ENCODE assay signal across 1 cellular context in genomic region chr12:27988594-27989233, GRCh38.
TF ChIP-seq lines count a peak whose summit lies in the region.

No MANE protein-coding gene starts in this region.

TF ChIP-seq in IMR-90, 13 proteins besides CTCF, POLR2A, EP300 and RAD21:
- TF ChIP-seq, protein P1, sequence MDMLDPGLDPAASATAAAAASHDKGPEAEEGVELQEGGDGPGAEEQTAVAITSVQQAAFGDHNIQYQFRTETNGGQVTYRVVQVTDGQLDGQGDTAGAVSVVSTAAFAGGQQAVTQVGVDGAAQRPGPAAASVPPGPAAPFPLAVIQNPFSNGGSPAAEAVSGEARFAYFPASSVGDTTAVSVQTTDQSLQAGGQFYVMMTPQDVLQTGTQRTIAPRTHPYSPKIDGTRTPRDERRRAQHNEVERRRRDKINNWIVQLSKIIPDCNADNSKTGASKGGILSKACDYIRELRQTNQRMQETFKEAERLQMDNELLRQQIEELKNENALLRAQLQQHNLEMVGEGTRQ (IDR thresholded peaks at IDR 0.05; ENCODE audit: low read depth, low read length), result no peak
- TF ChIP-seq SMC3 (IDR thresholded peaks at IDR 0.05; ENCODE audit: low read depth, low read length) (no peak), CHD1 (IDR thresholded peaks at IDR 0.05; ENCODE audit: low read depth, low read length) (no peak), RFX5 (IDR thresholded peaks at IDR 0.05; ENCODE audit: low read depth, low read length) (no peak), RCOR1 (IDR thresholded peaks at IDR 0.05; ENCODE audit: insufficient replicate concordance, low read length) (no peak), NFE2L2 (IDR thresholded peaks at IDR 0.05; ENCODE audit: low read depth, low read length) (no peak), MXI1 (IDR thresholded peaks at IDR 0.05; ENCODE audit: borderline replicate concordance, low read depth, low read length) (no peak), BHLHE40 (IDR thresholded peaks at IDR 0.05; ENCODE audit: low read depth, low read length) (no peak), CEBPB (IDR thresholded peaks at IDR 0.05; ENCODE audit: low read depth, low read length) (no peak), FOS (IDR thresholded peaks at IDR 0.05; ENCODE audit: low read depth, low read length) (no peak), MAZ (IDR thresholded peaks at IDR 0.05; ENCODE audit: borderline replicate concordance, low read depth, low read length) (no peak), MAFK (IDR thresholded peaks at IDR 0.05; ENCODE audit: low read depth, low read length) (no peak)
- TF ChIP-seq, protein P2, sequence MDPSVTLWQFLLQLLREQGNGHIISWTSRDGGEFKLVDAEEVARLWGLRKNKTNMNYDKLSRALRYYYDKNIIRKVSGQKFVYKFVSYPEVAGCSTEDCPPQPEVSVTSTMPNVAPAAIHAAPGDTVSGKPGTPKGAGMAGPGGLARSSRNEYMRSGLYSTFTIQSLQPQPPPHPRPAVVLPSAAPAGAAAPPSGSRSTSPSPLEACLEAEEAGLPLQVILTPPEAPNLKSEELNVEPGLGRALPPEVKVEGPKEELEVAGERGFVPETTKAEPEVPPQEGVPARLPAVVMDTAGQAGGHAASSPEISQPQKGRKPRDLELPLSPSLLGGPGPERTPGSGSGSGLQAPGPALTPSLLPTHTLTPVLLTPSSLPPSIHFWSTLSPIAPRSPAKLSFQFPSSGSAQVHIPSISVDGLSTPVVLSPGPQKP (IDR thresholded peaks at IDR 0.05; ENCODE audit: borderline replicate concordance, low read depth, low read length), result no peak
TF ChIP-seq in IMR-90: peak in this region for 0.
